Comparison of ENCODE assay signal across 16 cellular contexts in genomic region chr21:16708431-16708830, GRCh38.
DNase-seq lines count a peak whose midpoint lies in the region; ATAC-seq and TF ChIP-seq lines count a peak whose summit lies in the region.
"Had no signal": no experiment of that assay in that cellular context is flagged by ENCODE, and none has a peak within 500 bp of the region (broad histone marks: within the 10 kb centered on the region; RNA-seq: fewer than 3 reads in every experiment).

No MANE protein-coding gene starts in this region.

- intact Hi-C loops in Right ventricle myocardium inferior (cut with DNase I) (no loop called here), uterus (cut with DNase I; ENCODE audit: low total_unique reads) (no loop called here)

- H3K36me3 ChIP-seq in right atrium auricular region = no peaks in the 10 kb centered on the region
- H3K36me3 ChIP-seq in uterus = no peaks in the 10 kb centered on the region
- H3K36me3 ChIP-seq in Karpas-422 (ENCODE audit: insufficient read depth, low read length) = no peaks in the 10 kb centered on the region
- H3K36me3 ChIP-seq: pancreas, Peyer's patch had no signal

- no peak overlapping the region for H3K4me3 ChIP-seq in right atrium auricular region
- no peak overlapping the region for H3K4me3 ChIP-seq in choroid plexus epithelial cell (ENCODE audit: low read depth, low read length)
- no peak overlapping the region for H3K4me3 ChIP-seq in uterus
- no peak overlapping the region for H3K4me3 ChIP-seq in Karpas-422 (ENCODE audit: low read length)
- H3K4me3 ChIP-seq: pancreas, Peyer's patch had no signal

- no peaks in the 10 kb centered on the region for H3K9me2 ChIP-seq in Karpas-422 (replicated peaks; ENCODE audit: insufficient read depth, low read length)

- H3K27ac ChIP-seq in right atrium auricular region (peak overlapping the region in 1 of 2 donors; percentile 30), uterus (peak overlapping the region; percentile 59 to 76), Karpas-422 (ENCODE audit: low read length) (no peak overlapping the region)
- H3K27ac ChIP-seq: 22Rv1, pancreas, Peyer's patch had no signal

- no peak for TF ChIP-seq CTCF in right atrium auricular region (IDR thresholded peaks at IDR 0.05)
- TF ChIP-seq CTCF in choroid plexus epithelial cell (conservative IDR thresholded peaks at IDR 0.05; ENCODE audit: low read depth, low read length) = no peak
- TF ChIP-seq CTCF in uterus (IDR thresholded peaks at IDR 0.05) = no peak

- H3K4me2 ChIP-seq in Karpas-422 (ENCODE audit: low read depth, low read length, poor library complexity, severe bottlenecking) = no peak overlapping the region

- no peak for TF ChIP-seq POLR2A in uterus (IDR thresholded peaks at IDR 0.05)

- no peaks in the 10 kb centered on the region for H3K79me2 ChIP-seq in Karpas-422 (ENCODE audit: low read length)

- DNase-seq in Right ventricle myocardium inferior (ENCODE audit: missing footprints) (no peak), right atrium auricular region (ENCODE audit: low spot score) (no peak), choroid plexus epithelial cell (ENCODE audit: low read depth) (peak; percentile 28), inferior parietal cortex (ENCODE audit: extremely low spot score) (peak; percentile 35), uterus (peak in 1 of 2 donors; percentile 17), Karpas-422 (no peak), germinal center (ENCODE audit: low spot score) (no peak), DMS153 (lab: John Stamatoyannopoulos, UW) (no peak)
- DNase-seq: activated CD4-positive, alpha-beta memory T cell treated with anti-CD3 and anti-CD28 coated beads for 36 hours; activated T-cell treated with anti-CD3 and anti-CD28 coated beads, Interleukin-2, amount 50 U/mL, for 4 hours; DMS79 treated with DMSO at 0.1 percent for 48 hours; NCI-H1092; pancreas; Peyer's patch had no signal

- H3K9me3 ChIP-seq in right atrium auricular region (no peaks in the 10 kb centered on the region), uterus (no peaks in the 10 kb centered on the region), Karpas-422 (ENCODE audit: low read length) (peaks cover 37% of the 10 kb centered on the region)
- H3K9me3 ChIP-seq: pancreas, Peyer's patch had no signal

- H3K4me1 ChIP-seq in right atrium auricular region (no peaks in the 10 kb centered on the region), uterus (peaks cover 0 to 3% of the 10 kb centered on the region in 2 donors), Karpas-422 (ENCODE audit: low read length) (no peaks in the 10 kb centered on the region)
- H3K4me1 ChIP-seq: Peyer's patch had no signal

- H3K9ac ChIP-seq in Karpas-422 (ENCODE audit: low read length) = no peak overlapping the region

- peak; percentile 77 for ATAC-seq in Right ventricle myocardium inferior
- ATAC-seq: activated T-cell treated with anti-CD3 and anti-CD28 coated beads, Interleukin-2, amount 50 U/mL, for 4 hours; pancreas; stimulated activated memory B cell treated with anti-CD40 and anti-IgM and Interleukin-4, amounts not matched to agents 10 μg/mL and 1 μg/mL and 100 μg/mL, for 72 hours had no signal

- H3K27me3 ChIP-seq in right atrium auricular region (no peaks in the 10 kb centered on the region), uterus (peaks cover 0 to 4% of the 10 kb centered on the region in 2 donors), Karpas-422 (ENCODE audit: low read length) (no peaks in the 10 kb centered on the region)
- H3K27me3 ChIP-seq: pancreas, Peyer's patch had no signal

- no peak overlapping the region for H2AFZ ChIP-seq in Karpas-422 (ENCODE audit: low read length)

- H4K20me1 ChIP-seq in Karpas-422 (ENCODE audit: insufficient read depth, low read depth, low read length) = no peaks in the 10 kb centered on the region

Comparison
In these comparisons a context has a peak if more than half of its experiments do, and no peak if none do; other contexts are left out.
1. DNase-seq: peak in choroid plexus epithelial cell (single experiment) and inferior parietal cortex (single experiment); none in Right ventricle myocardium inferior (single experiment), right atrium auricular region (single experiment), Karpas-422 (single experiment), germinal center (single experiment) and DMS153 (single experiment).